Comparison of ENCODE assay signal across 15 cellular contexts in the genomic region with DNA sequence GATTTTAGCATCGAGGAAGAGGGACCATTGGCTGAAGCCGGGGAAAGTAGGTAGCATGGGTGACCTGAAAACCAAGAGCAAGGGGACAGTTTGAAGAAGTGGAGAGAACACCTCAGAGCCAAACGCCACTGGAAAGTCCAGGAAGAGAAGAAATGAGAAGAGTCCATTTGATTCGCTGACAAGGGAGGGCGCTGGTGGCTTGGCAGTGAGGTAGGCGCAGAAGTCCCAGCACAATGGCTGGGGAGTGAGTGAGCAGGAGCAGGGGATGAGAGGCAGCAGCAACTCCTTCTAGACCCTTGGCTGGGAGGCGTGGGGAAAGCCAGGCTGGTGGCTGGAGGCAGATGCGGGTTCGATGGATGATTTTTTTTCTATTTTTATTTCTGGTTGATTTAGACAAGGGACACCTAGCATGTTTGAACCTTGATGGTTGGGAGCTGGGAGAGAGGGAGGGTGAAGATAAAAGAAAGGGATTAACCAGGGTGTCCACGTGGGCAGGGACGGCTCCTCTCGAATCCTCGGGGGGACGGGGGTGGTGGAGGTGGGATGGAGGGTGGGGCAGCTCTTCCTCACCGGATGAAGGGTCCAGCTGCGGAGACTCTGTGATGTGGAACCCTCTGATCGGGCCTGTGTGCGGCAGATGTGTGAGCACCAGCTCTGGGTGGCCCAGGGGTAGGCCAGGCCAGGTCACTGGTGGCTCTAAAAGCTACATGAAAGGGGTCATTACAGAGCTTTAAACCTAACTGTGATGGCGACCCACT.
DNase-seq lines count a peak whose midpoint lies in the region; ATAC-seq, FAIRE-seq and TF ChIP-seq lines count a peak whose summit lies in the region.
"Had no signal": no experiment of that assay in that cellular context is flagged by ENCODE, and none has a peak within 500 bp of the region (broad histone marks: within the 10 kb centered on the region; RNA-seq: fewer than 3 reads in every experiment).

No MANE protein-coding gene starts in this region.

- no peaks in the 10 kb centered on the region for H3K36me3 Mint-ChIP-seq in nephron progenitor cell (ENCODE audit: low read depth)

- ATAC-seq in heart right ventricle (no peak), SK-N-SH treated with all-trans-retinoic acid at 6 μM for 48 hours (peak; percentile 58; the same call in 2 of the 3 replicates), HG02840 (IDR thresholded peaks at IDR 0.05; ENCODE audit: low FRiP score, unreplicated experiment) (no peak)

- FAIRE-seq in urothelium cell line (lab: Jason Lieb, UNC), result peak; percentile 9
- FAIRE-seq: GM18507 had no signal

- no peaks in the 10 kb centered on the region for H3K9me3 Mint-ChIP-seq in nephron progenitor cell
- H3K9me3 Mint-ChIP-seq: activated naive CD4-positive, alpha-beta T cell treated with anti-CD3 and anti-CD28 coated beads, Interleukin-2, amount 50 U/mL, for 24 hours; CD4-positive, CD25-positive, alpha-beta regulatory T cell had no signal

- H3K27me3 ChIP-seq in heart right ventricle, result no peaks in the 10 kb centered on the region

- DNase-seq in cardiac septum (ENCODE audit: low spot score) (peak; percentile 62), heart right ventricle (no peak), epithelial cell of esophagus (ENCODE audit: low read depth) (no peak), urothelium cell line (ENCODE audit: low spot score) (no peak), nephron progenitor cell (no peak), GF-D8 (lab: John Stamatoyannopoulos, UW) (no peak)
- DNase-seq: CD4-positive, CD25-positive, alpha-beta regulatory T cell; kidney glomerular epithelial cell; NCI-H2029 had no signal

- H3K4me1 Mint-ChIP-seq in nephron progenitor cell, result peaks cover 49% of the 10 kb centered on the region
- H3K4me1 Mint-ChIP-seq: activated naive CD4-positive, alpha-beta T cell treated with anti-CD3 and anti-CD28 coated beads, Interleukin-2, amount 50 U/mL, for 24 hours had no signal

- 94 to 96% methylated on average over 19 of the region's 19 CpGs for WGBS in heart right ventricle, 2 donors

- H3K4me3 Mint-ChIP-seq in nephron progenitor cell, result no peak overlapping the region
- H3K4me3 Mint-ChIP-seq: activated naive CD4-positive, alpha-beta T cell treated with anti-CD3 and anti-CD28 coated beads, Interleukin-2, amount 50 U/mL, for 24 hours; CD4-positive, CD25-positive, alpha-beta regulatory T cell had no signal

- no peaks in the 10 kb centered on the region for H3K36me3 ChIP-seq in heart right ventricle
- H3K36me3 ChIP-seq: prostate gland had no signal

- H3K9me3 ChIP-seq in heart right ventricle, result no peaks in the 10 kb centered on the region
- H3K9me3 ChIP-seq: prostate gland had no signal

- peaks cover 4 to 24% (median 14%) of the 10 kb centered on the region in 9 donors for H3K4me1 ChIP-seq in heart right ventricle

- intact Hi-C loops in cardiac septum (cut with DNase I), result loop anchor here (10.0 kb wide), 1 partner anchor 246 kb away; no protein-coding TSS in a partner anchor
- intact Hi-C loops in heart right ventricle (cut with DNase I), result loop anchor here in 1 of 10 donors (10.0 kb wide), 1 partner anchor 706 kb away; no protein-coding TSS in a partner anchor

- H3K27ac Mint-ChIP-seq in nephron progenitor cell, result no peak overlapping the region
- H3K27ac Mint-ChIP-seq: activated naive CD4-positive, alpha-beta T cell treated with anti-CD3 and anti-CD28 coated beads, Interleukin-2, amount 50 U/mL, for 24 hours had no signal

- no peak overlapping the region for H3K27ac ChIP-seq in heart right ventricle
- H3K27ac ChIP-seq: epithelial cell of prostate, prostate gland had no signal

- peaks cover 23% of the 10 kb centered on the region for H3K27me3 Mint-ChIP-seq in nephron progenitor cell (ENCODE audit: low read depth, poor library complexity)
- H3K27me3 Mint-ChIP-seq: activated naive CD4-positive, alpha-beta T cell treated with anti-CD3 and anti-CD28 coated beads, Interleukin-2, amount 50 U/mL, for 24 hours; CD4-positive, CD25-positive, alpha-beta regulatory T cell had no signal

- no peak overlapping the region for H3K4me3 ChIP-seq in heart right ventricle
- no peak overlapping the region for H3K4me3 ChIP-seq in epithelial cell of esophagus (ENCODE audit: low read length)
- H3K4me3 ChIP-seq: prostate gland had no signal

- TF ChIP-seq CTCF in heart right ventricle (IDR thresholded peaks at IDR 0.05) (no peak), epithelial cell of esophagus (IDR thresholded peaks at IDR 0.05; ENCODE audit: insufficient read depth, low read depth, low read length, missing control alignments) (peak; percentile 27), nephron progenitor cell (IDR thresholded peaks at IDR 0.05) (no peak)

TF ChIP-seq in SK-N-SH treated with all-trans-retinoic acid at 6 μM for 48 hours, 23 proteins besides CTCF, POLR2A, EP300 and RAD21:
- TF ChIP-seq ESRRG (CRISPR knock-in tag; IDR thresholded peaks at IDR 0.05) (no peak), PPARA (CRISPR knock-in tag; IDR thresholded peaks at IDR 0.05; ENCODE audit: borderline replicate concordance) (no peak), ZNF70 (CRISPR knock-in tag; IDR thresholded peaks at IDR 0.05) (no peak), ZFP30 (CRISPR knock-in tag; IDR thresholded peaks at IDR 0.05) (no peak), OSR1 (CRISPR knock-in tag; IDR thresholded peaks at IDR 0.05) (no peak), BACH2 (CRISPR knock-in tag; IDR thresholded peaks at IDR 0.05; ENCODE audit: borderline replicate concordance) (no peak)
- TF ChIP-seq, protein P1, sequence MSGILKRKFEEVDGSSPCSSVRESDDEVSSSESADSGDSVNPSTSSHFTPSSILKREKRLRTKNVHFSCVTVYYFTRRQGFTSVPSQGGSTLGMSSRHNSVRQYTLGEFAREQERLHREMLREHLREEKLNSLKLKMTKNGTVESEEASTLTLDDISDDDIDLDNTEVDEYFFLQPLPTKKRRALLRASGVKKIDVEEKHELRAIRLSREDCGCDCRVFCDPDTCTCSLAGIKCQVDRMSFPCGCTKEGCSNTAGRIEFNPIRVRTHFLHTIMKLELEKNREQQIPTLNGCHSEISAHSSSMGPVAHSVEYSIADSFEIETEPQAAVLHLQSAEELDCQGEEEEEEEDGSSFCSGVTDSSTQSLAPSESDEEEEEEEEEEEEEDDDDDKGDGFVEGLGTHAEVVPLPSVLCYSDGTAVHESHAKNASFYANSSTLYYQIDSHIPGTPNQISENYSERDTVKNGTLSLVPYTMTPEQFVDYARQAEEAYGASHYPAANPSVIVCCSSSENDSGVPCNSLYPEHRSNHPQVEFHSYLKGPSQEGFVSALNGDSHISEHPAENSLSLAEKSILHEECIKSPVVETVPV (CRISPR knock-in tag; IDR thresholded peaks at IDR 0.05), result no peak
- TF ChIP-seq, protein P2, sequence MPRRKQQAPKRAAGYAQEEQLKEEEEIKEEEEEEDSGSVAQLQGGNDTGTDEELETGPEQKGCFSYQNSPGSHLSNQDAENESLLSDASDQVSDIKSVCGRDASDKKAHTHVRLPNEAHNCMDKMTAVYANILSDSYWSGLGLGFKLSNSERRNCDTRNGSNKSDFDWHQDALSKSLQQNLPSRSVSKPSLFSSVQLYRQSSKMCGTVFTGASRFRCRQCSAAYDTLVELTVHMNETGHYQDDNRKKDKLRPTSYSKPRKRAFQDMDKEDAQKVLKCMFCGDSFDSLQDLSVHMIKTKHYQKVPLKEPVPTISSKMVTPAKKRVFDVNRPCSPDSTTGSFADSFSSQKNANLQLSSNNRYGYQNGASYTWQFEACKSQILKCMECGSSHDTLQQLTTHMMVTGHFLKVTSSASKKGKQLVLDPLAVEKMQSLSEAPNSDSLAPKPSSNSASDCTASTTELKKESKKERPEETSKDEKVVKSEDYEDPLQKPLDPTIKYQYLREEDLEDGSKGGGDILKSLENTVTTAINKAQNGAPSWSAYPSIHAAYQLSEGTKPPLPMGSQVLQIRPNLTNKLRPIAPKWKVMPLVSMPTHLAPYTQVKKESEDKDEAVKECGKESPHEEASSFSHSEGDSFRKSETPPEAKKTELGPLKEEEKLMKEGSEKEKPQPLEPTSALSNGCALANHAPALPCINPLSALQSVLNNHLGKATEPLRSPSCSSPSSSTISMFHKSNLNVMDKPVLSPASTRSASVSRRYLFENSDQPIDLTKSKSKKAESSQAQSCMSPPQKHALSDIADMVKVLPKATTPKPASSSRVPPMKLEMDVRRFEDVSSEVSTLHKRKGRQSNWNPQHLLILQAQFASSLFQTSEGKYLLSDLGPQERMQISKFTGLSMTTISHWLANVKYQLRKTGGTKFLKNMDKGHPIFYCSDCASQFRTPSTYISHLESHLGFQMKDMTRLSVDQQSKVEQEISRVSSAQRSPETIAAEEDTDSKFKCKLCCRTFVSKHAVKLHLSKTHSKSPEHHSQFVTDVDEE (CRISPR knock-in tag; IDR thresholded peaks at IDR 0.05), result no peak
